In genomic region chr4:62470020-62470419, GRCh38 we compare ENCODE assay signal across 7 cellular contexts.
"Had no signal": no experiment of that assay in that cellular context is flagged by ENCODE, and none has a peak within 500 bp of the region (broad histone marks: within the 10 kb centered on the region; RNA-seq: fewer than 3 reads in every experiment).

No MANE protein-coding gene starts in this region.

- H3K9ac ChIP-seq: KMS-11 had no signal

- FAIRE-seq: HTR-8/SVneo had no signal

- DNase-seq: IMR-90, Karpas-422, KBM-7, KG1 had no signal

- H3K27ac ChIP-seq: HL-60, KMS-11 had no signal

- H3K4me2 ChIP-seq: KMS-11 had no signal
